In the genomic region with DNA sequence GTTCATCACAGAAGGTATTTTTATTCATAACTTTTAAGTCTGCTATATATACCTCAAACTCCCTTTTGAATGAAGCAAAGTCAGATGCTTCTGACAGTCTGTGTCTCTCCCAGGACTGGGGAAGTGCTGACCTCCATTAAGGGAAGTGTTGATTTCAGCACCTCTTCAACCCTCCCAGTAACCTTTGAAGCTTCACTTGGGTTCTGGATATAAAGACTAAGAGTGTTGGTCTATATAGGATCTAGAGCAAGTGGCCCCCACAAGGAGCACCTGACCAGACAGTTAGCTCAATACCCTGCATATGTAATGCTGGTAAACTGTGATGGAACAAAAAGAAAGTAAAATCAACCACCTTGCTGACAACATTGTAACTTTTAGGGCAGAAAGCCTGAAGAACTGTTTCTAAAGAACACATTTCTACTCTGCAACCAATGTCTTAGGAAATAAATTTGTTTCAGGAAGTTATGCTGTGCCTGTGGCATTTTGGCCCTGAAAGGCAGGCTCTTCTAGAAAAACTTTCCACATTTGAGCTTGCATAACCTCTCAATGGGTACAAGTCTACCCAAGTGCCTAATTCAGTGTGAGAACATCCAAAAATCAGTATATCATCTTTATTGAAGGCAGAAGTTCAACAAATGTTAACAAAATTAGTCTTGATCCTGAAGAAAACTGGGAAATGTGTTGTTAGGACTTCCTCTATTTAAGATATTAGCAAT, we compare ENCODE assay signal across 2 cellular contexts.
TF ChIP-seq lines count a peak whose summit lies in the region.

No MANE protein-coding gene starts in this region.

TF ChIP-seq in liver, 16 proteins besides CTCF, POLR2A, EP300 and RAD21:
- TF ChIP-seq RXRA (IDR thresholded peaks at IDR 0.05) (no peak), JUND (IDR thresholded peaks at IDR 0.05) (no peak), SP1 (IDR thresholded peaks at IDR 0.05) (no peak), HNF4G (IDR thresholded peaks at IDR 0.05) (no peak), ATF3 (IDR thresholded peaks at IDR 0.05) (no peak), YY1 (IDR thresholded peaks at IDR 0.05) (no peak), GABPA (IDR thresholded peaks at IDR 0.05 in 1 of 2, conservative IDR thresholded peaks at IDR 0.05 in 1 of 2) (no peak)
- TF ChIP-seq, protein P1, sequence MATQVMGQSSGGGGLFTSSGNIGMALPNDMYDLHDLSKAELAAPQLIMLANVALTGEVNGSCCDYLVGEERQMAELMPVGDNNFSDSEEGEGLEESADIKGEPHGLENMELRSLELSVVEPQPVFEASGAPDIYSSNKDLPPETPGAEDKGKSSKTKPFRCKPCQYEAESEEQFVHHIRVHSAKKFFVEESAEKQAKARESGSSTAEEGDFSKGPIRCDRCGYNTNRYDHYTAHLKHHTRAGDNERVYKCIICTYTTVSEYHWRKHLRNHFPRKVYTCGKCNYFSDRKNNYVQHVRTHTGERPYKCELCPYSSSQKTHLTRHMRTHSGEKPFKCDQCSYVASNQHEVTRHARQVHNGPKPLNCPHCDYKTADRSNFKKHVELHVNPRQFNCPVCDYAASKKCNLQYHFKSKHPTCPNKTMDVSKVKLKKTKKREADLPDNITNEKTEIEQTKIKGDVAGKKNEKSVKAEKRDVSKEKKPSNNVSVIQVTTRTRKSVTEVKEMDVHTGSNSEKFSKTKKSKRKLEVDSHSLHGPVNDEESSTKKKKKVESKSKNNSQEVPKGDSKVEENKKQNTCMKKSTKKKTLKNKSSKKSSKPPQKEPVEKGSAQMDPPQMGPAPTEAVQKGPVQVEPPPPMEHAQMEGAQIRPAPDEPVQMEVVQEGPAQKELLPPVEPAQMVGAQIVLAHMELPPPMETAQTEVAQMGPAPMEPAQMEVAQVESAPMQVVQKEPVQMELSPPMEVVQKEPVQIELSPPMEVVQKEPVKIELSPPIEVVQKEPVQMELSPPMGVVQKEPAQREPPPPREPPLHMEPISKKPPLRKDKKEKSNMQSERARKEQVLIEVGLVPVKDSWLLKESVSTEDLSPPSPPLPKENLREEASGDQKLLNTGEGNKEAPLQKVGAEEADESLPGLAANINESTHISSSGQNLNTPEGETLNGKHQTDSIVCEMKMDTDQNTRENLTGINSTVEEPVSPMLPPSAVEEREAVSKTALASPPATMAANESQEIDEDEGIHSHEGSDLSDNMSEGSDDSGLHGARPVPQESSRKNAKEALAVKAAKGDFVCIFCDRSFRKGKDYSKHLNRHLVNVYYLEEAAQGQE (IDR thresholded peaks at IDR 0.05): no peak

TF ChIP-seq in HepG2, 621 proteins besides CTCF, POLR2A, EP300 and RAD21:
- no peak for TF ChIP-seq ZNF335 (CRISPR knock-in tag; IDR thresholded peaks at IDR 0.05)
- TF ChIP-seq NR3C1 (CRISPR knock-in tag; IDR thresholded peaks at IDR 0.05): no peak
